Comparison of ENCODE assay signal across 19 cellular contexts in the genomic region with DNA sequence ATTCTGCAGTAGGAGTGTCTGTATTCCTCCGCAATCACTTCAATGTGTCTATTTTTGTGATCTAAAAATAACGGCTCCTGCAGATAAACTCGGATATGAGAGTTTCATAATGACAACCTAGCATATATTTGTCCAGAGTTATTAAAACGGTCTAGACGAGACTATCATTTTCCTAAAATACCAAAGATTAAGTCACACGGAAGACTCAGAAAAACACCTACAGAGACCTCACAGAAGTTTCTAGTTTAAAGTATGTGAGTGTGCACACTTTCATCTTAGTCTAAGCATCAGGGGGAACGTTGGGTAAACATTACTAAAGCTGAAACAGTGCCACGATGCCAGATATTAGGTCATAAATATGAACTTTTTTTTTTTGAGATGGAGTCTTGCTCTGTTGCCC.
A peak's percentile ranks its signal among the peaks of the same experiment; 100 is the strongest.
DNase-seq lines count a peak whose midpoint lies in the region; ATAC-seq and TF ChIP-seq lines count a peak whose summit lies in the region.
"Had no signal": no experiment of that assay in that cellular context is flagged by ENCODE, and none has a peak within 500 bp of the region (broad histone marks: within the 10 kb centered on the region; RNA-seq: fewer than 3 reads in every experiment).

No MANE protein-coding gene starts in this region.

- H3K4me1 ChIP-seq in right atrium auricular region (peaks cover 0 to 49% of the 10 kb centered on the region in 2 donors), Panc1 (ENCODE audit: control insufficient read depth, insufficient read depth, low read length) (peaks cover 10% of the 10 kb centered on the region), esophagus muscularis mucosa (peaks cover 23 to 60% (median 53%) of the 10 kb centered on the region in 4 donors), uterus (peaks cover 8 to 19% of the 10 kb centered on the region in 2 donors)

- no peaks in the 10 kb centered on the region for H3K9me3 ChIP-seq in right atrium auricular region
- H3K9me3 ChIP-seq in Panc1 (ENCODE audit: control insufficient read depth, insufficient read depth, low read depth, low read length), result no peaks in the 10 kb centered on the region
- no peaks in the 10 kb centered on the region for H3K9me3 ChIP-seq in esophagus muscularis mucosa
- no peaks in the 10 kb centered on the region for H3K9me3 ChIP-seq in uterus
- H3K9me3 ChIP-seq: SJSA1, tibial nerve had no signal

- TF ChIP-seq EP300 in esophagus muscularis mucosa (IDR thresholded peaks at IDR 0.05), result no peak

- H3K4me3 ChIP-seq in right atrium auricular region (no peak overlapping the region), Panc1 (ENCODE audit: low read depth in 2 of 2, low read length in 2 of 2) (no peak overlapping the region), esophagus muscularis mucosa (no peak overlapping the region), uterus (no peak overlapping the region)
- H3K4me3 ChIP-seq: SJSA1, tibial nerve had no signal

- DNase-seq in right atrium auricular region (ENCODE audit: low spot score) (no peak), cardiac septum (ENCODE audit: low spot score) (no peak), Panc1 (ENCODE audit: low read depth, low spot score) (no peak), esophagus muscularis mucosa (ENCODE audit: extremely low spot score) (no peak), uterus (no peak), NK-92 (lab: John Stamatoyannopoulos, UW; ENCODE audit: unreplicated experiment) (no peak), H4 (ENCODE audit: low spot score) (no peak)
- DNase-seq: activated CD4-positive, alpha-beta T cell treated with anti-CD3 and anti-CD28 coated beads, Interleukin-2, amount 50 U/mL, for 1 hour; amygdala; DMS 273 treated with DMSO at 0.1 percent for 48 hours; HCEC 1CT; natural killer cell; NCI-H526 treated with DMSO at 0.1 percent for 48 hours; PC-3; T-helper 9 cell had no signal

- no peaks in the 10 kb centered on the region for H3K27me3 ChIP-seq in right atrium auricular region
- H3K27me3 ChIP-seq in Panc1 (ENCODE audit: control insufficient read depth, insufficient read depth, low read length), result no peaks in the 10 kb centered on the region
- no peaks in the 10 kb centered on the region for H3K27me3 ChIP-seq in esophagus muscularis mucosa
- no peaks in the 10 kb centered on the region for H3K27me3 ChIP-seq in uterus
- H3K27me3 ChIP-seq: SJSA1, tibial nerve had no signal

- H3K36me3 ChIP-seq in right atrium auricular region (peaks cover 5% of the 10 kb centered on the region), Panc1 (ENCODE audit: control insufficient read depth, insufficient read depth, low read length) (peaks cover 18% of the 10 kb centered on the region), esophagus muscularis mucosa (peaks cover 8 to 62% (median 23%) of the 10 kb centered on the region in 4 donors), uterus (no peaks in the 10 kb centered on the region)

- TF ChIP-seq POLR2A in esophagus muscularis mucosa (IDR thresholded peaks at IDR 0.05; ENCODE audit: low read depth), result no peak
- no peak for TF ChIP-seq POLR2A in uterus (IDR thresholded peaks at IDR 0.05)

- H3K27ac ChIP-seq in right atrium auricular region, result peak overlapping the region; percentile 57 to 80
- H3K27ac ChIP-seq in Panc1 (ENCODE audit: low read length), result peak overlapping the region; percentile 69
- H3K27ac ChIP-seq in esophagus muscularis mucosa (replicated peaks in 1 of 4), result peak overlapping the region; percentile 11 to 39 (median 30)
- peak overlapping the region; percentile 57 to 66 for H3K27ac ChIP-seq in uterus
- H3K27ac ChIP-seq: epithelial cell of prostate, SJSA1 had no signal

- no peak for TF ChIP-seq CTCF in right atrium auricular region (IDR thresholded peaks at IDR 0.05)
- no peak for TF ChIP-seq CTCF in Panc1 (IDR thresholded peaks at IDR 0.05)
- TF ChIP-seq CTCF in esophagus muscularis mucosa (IDR thresholded peaks at IDR 0.05), result no peak
- TF ChIP-seq CTCF in uterus (IDR thresholded peaks at IDR 0.05), result no peak

- intact Hi-C loops in cardiac septum (cut with DNase I), result no loop called here
- intact Hi-C loops in Panc1 (cut with micrococcal nuclease; ENCODE audit: unreplicated experiment), result no loop called here
- intact Hi-C loops in esophagus muscularis mucosa (cut with DNase I), result no loop called here
- intact Hi-C loops in uterus (cut with DNase I; ENCODE audit: low total_unique reads), result no loop called here

- ATAC-seq in Panc1, result no peak
- no peak for ATAC-seq in HG02973 (IDR thresholded peaks at IDR 0.05; ENCODE audit: unreplicated experiment)
- ATAC-seq: PC-3 had no signal

- WGBS in esophagus muscularis mucosa, result 33% methylated on average over 8 of the region's 8 CpGs

- no TSS peak for BruUV-seq in Panc1 (replicated peaks; lab: Mats Ljungman, UMichigan)

- in situ Hi-C loops in Panc1 (cut with HindIII; ENCODE audit: low pct_unique_long_range_greater_than_20kb, low sequenced_read_pairs), result no loop called here

- POLR2A ChIA-PET in Panc1 (lab: Charles Lee), result no interaction called here

- CTCF ChIA-PET in Panc1 (lab: Charles Lee), result no interaction called here
